In the genomic region with DNA sequence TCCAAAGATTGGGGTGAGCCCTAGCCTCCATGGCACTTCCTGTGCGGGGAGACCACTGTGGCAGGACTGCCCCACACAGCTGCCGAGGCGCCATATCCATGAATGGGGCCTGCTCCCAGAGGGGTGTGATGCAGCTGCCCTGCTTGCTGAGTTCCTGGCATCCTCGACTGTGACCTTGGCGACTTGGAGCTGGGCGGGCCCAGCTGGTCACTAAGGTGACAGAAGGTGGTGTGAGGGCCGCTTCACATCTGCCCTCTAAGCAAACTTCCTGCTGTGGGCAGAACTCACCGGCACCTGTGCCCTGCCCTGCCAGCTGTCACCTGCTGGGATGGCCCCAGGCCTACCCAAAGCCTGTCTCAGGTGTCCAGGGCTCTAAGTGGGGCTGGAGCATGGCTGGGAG, we compare ENCODE assay signal across 20 cellular contexts. TPM values are rescaled to one million over a fixed set of nuclear protein-coding genes. Genes with fewer than 3 reads are reported as not detected.
DNase-seq lines count a peak whose midpoint lies in the region; ATAC-seq, FAIRE-seq and TF ChIP-seq lines count a peak whose summit lies in the region.
"Had no signal": no experiment of that assay in that cellular context is flagged by ENCODE, and none has a peak within 500 bp of the region (broad histone marks: within the 10 kb centered on the region; RNA-seq: fewer than 3 reads in every experiment).

No MANE protein-coding gene starts in this region.

- H3K9ac ChIP-seq in HepG2 (ENCODE audit: insufficient read depth, low read depth, low read length), result no peak overlapping the region

- H3K79me2 ChIP-seq in PC-9 (ENCODE audit: low read depth) (no peaks in the 10 kb centered on the region), HepG2 (ENCODE audit: insufficient read depth, low read length) (no peaks in the 10 kb centered on the region)

- H2AFZ ChIP-seq in PC-9 (no peak overlapping the region), HepG2 (ENCODE audit: low read length) (no peak overlapping the region)

- H3K4me3 ChIP-seq in PC-9 (no peak overlapping the region), HepG2 (replicated peaks in 1 of 3; ENCODE audit: insufficient read depth in 1 of 3, low read depth in 2 of 3, low read length in 3 of 3) (no peak overlapping the region), thyroid gland (replicated peaks in 1 of 3) (no peak overlapping the region)
- H3K4me3 ChIP-seq: ascending aorta, smooth muscle cell had no signal

- no peaks in the 10 kb centered on the region for H3K9me2 ChIP-seq in PC-9 (ENCODE audit: insufficient read depth)

- intact Hi-C loops in PC-9 (cut with micrococcal nuclease; ENCODE audit: unreplicated experiment) (no loop called here), HepG2 (cut with micrococcal nuclease; ENCODE audit: unreplicated experiment) (no loop called here), thyroid gland (cut with DNase I) (no loop called here)

- H4K20me1 ChIP-seq in PC-9 (ENCODE audit: insufficient read depth), result no peaks in the 10 kb centered on the region
- H4K20me1 ChIP-seq in HepG2 (ENCODE audit: insufficient read depth, low read length), result no peaks in the 10 kb centered on the region

- in situ Hi-C loops in HepG2 (cut with HindIII; ENCODE audit: extremely low pct_ligation_motif_present, low pct_unique_long_range_greater_than_20kb), result no loop called here

- POLR2A ChIA-PET in PC-9 (lab: Charles Lee; ENCODE audit: unreplicated experiment), result no interaction called here
- POLR2A ChIA-PET in HepG2 (lab: Yijun Ruan, JAX), result no interaction called here

- TF ChIP-seq EP300 in HepG2 (IDR thresholded peaks at IDR 0.05; ENCODE audit: low read depth in 2 of 2, low read length in 2 of 2) (no peak), HepG2 (CRISPR knock-in tag; IDR thresholded peaks at IDR 0.05; ENCODE audit: borderline replicate concordance) (no peak)

- TF ChIP-seq CTCF in PC-9 (conservative IDR thresholded peaks at IDR 0.05) (no peak), HepG2 (CRISPR knock-in tag; IDR thresholded peaks at IDR 0.05) (no peak), thyroid gland (IDR thresholded peaks at IDR 0.05) (no peak)

- H3K4me1 ChIP-seq in PC-9 (replicated peaks; ENCODE audit: insufficient read depth), result peaks cover 30% of the 10 kb centered on the region
- peaks cover 6% of the 10 kb centered on the region; the same call in 1 of the 2 replicates for H3K4me1 ChIP-seq in HepG2 (ENCODE audit: insufficient read depth, low read length)
- no peaks in the 10 kb centered on the region for H3K4me1 ChIP-seq in thyroid gland
- H3K4me1 ChIP-seq: ascending aorta had no signal

- TF ChIP-seq RAD21 in HepG2 (CRISPR knock-in tag; IDR thresholded peaks at IDR 0.05), result no peak

- DNase-seq in DMS153 (lab: John Stamatoyannopoulos, UW) (peak; percentile 95), NCI-H1417 (lab: John Stamatoyannopoulos, UW) (peak in 2 of 3 experiments; percentile 85 to 94), PC-9 (peak; percentile 82 to 91), HepG2 (ENCODE audit: low spot score) (no peak), NCI-H526 treated with DMSO at 0.1 percent for 48 hours (lab: John Stamatoyannopoulos, UW) (no peak), thyroid gland (no peak), islet precursor cell (no peak)
- DNase-seq: activated effector memory CD4-positive, alpha-beta T cell treated with Interleukin-2 at 50 U/mL for 16 hours; CD8-positive, alpha-beta T cell; midbrain; stimulated activated naive CD8-positive, alpha-beta T cell treated with anti-CD3 and anti-CD28 coated beads, Interleukin-15, Interleukin-2, amounts not matched to agents 100 U/mL and 50 U/mL, for 24 hours; T-helper 2 cell had no signal

- FAIRE-seq in HepG2 (lab: Jason Lieb, UNC), result no peak
- FAIRE-seq: G401.6 had no signal

- peaks cover 16% of the 10 kb centered on the region; the same call in 1 of the 2 replicates for H3F3A ChIP-seq in PC-9 (ENCODE audit: insufficient read depth, low read depth)

- no peak overlapping the region for H3K27ac ChIP-seq in PC-9
- H3K27ac ChIP-seq in HepG2 (ENCODE audit: extremely low read length, insufficient read depth, low read length), result no peak overlapping the region
- H3K27ac ChIP-seq in thyroid gland, result no peak overlapping the region
- H3K27ac ChIP-seq: ascending aorta had no signal

- CTCF ChIA-PET in PC-9 (lab: Charles Lee), result interaction anchor here (0.6 to 2.6 kb wide), 3 partner anchors 44 to 1030 kb away, joined by 4 to 13 read pairs (median 6); no protein-coding TSS in a partner anchor
- CTCF ChIA-PET in HepG2 (lab: Yijun Ruan, JAX; ENCODE audit: low intra/inter-chr PET ratio, low total read pairs), result no interaction called here

- 13% methylated on average over 4 of the region's 8 CpGs for WGBS in HepG2 (ENCODE audit: low lambda C conversion rate)
- 91 to 92% methylated on average over 4 to 6 of the region's 8 CpGs for WGBS in thyroid gland, 2 donors

- TF ChIP-seq POLR2A in HepG2 (IDR thresholded peaks at IDR 0.05; ENCODE audit: insufficient read depth in 1 of 2, low read depth in 2 of 2, low read length in 2 of 2) (no peak), thyroid gland (IDR thresholded peaks at IDR 0.05) (no peak)

- ATAC-seq in HepG2 (no peak), HG03571 (IDR thresholded peaks at IDR 0.05; ENCODE audit: unreplicated experiment) (no peak)
- ATAC-seq: CD8-positive, alpha-beta T cell; stimulated activated naive CD8-positive, alpha-beta T cell treated with anti-CD3 and anti-CD28 coated beads, Interleukin-15, Interleukin-2, amounts not matched to agents 100 U/mL and 50 U/mL, for 24 hours had no signal

- H3K4me2 ChIP-seq in PC-9, result peak overlapping the region; percentile 11; the same call in 1 of the 2 replicates
- no peak overlapping the region for H3K4me2 ChIP-seq in HepG2 (ENCODE audit: low read depth, low read length)
- H3K4me2 ChIP-seq: smooth muscle cell had no signal

- H3K9me3 ChIP-seq in PC-9 (ENCODE audit: insufficient read depth, low read depth), result no peaks in the 10 kb centered on the region
- H3K9me3 ChIP-seq in HepG2 (ENCODE audit: low read length), result no peaks in the 10 kb centered on the region
- no peaks in the 10 kb centered on the region for H3K9me3 ChIP-seq in thyroid gland
- H3K9me3 ChIP-seq: ascending aorta had no signal

- H3K36me3 ChIP-seq in PC-9 (ENCODE audit: low read depth) (no peaks in the 10 kb centered on the region), HepG2 (replicated peaks in 1 of 2; ENCODE audit: control insufficient read depth in 1 of 2, insufficient read depth in 2 of 2, low read length in 2 of 2) (no peaks in the 10 kb centered on the region), thyroid gland (no peaks in the 10 kb centered on the region)
- H3K36me3 ChIP-seq: ascending aorta had no signal

- H3K27me3 ChIP-seq in PC-9 (ENCODE audit: insufficient read depth, low read depth) (no peaks in the 10 kb centered on the region), HepG2 (ENCODE audit: control insufficient read depth in 1 of 2, insufficient read depth in 2 of 2, low read length in 2 of 2) (peaks cover 2 to 27% of the 10 kb centered on the region in 2 experiments; a peak in 4 of 5 replicates), thyroid gland (no peaks in the 10 kb centered on the region)
- H3K27me3 ChIP-seq: ascending aorta had no signal

- BruUV-seq in PC-9 (replicated peaks; lab: Mats Ljungman, UMichigan), result no TSS peak
- BruUV-seq in HepG2 (replicated peaks; lab: Mats Ljungman, UMichigan), result no TSS peak

RNA-seq across cellular contexts. Expression of a gene that starts 9.0 kb away (rescaled TPM):
- total RNA-seq in PC-9 (2021), result 3.8 and 5.0 TPM in 2 replicates
- not detected in 2 replicates for total RNA-seq in HepG2 (2016; rRNA removed; fragmentation: Illumina TruSeq; extraction: Trizol)
- total RNA-seq in HepG2 (2016; cell fraction: cytosol; rRNA removed; fragmentation: Illumina TruSeq; extraction: Trizol; ENCODE audit: low read depth), result not detected in 2 replicates
- not detected in 2 replicates for total RNA-seq in HepG2 (2016; cell fraction: insoluble cytoplasmic fraction; rRNA removed; fragmentation: Illumina TruSeq; extraction: Trizol)
- not detected in 2 replicates for total RNA-seq in HepG2 (2016; cell fraction: membrane; rRNA removed; fragmentation: Illumina TruSeq; extraction: Trizol)
- not detected in 2 replicates for total RNA-seq in HepG2 (2016; cell fraction: nucleus; rRNA removed; fragmentation: Illumina TruSeq; extraction: Trizol)
- not detected in 2 replicates for polyA plus RNA-seq in HepG2 (2011; rRNA removed)
- 0.04 TPM in 1 of 2 replicates, not detected in the other for polyA plus RNA-seq in HepG2 (2011; cell fraction: cytosol; rRNA removed)
- polyA plus RNA-seq in HepG2 (2011; cell fraction: nucleus; rRNA removed), result not detected in 2 replicates
- polyA plus RNA-seq in HepG2 (2012), result not detected in 2 replicates
- not detected in 2 replicates for polyA plus RNA-seq in HepG2 (2016; cell fraction: cytosol; fragmentation: Illumina TruSeq; extraction: Trizol; ENCODE audit: low read depth)
- not detected in 2 replicates for polyA plus RNA-seq in HepG2 (2016; cell fraction: insoluble cytoplasmic fraction; fragmentation: Illumina TruSeq; extraction: Trizol; ENCODE audit: low read depth)
- not detected in 2 replicates for polyA plus RNA-seq in HepG2 (2016; cell fraction: membrane; fragmentation: Illumina TruSeq; extraction: Trizol; ENCODE audit: low read depth)
- polyA plus RNA-seq in HepG2 (2016; cell fraction: nucleus; fragmentation: Illumina TruSeq; extraction: Trizol; ENCODE audit: insufficient read depth, low read depth), result not detected in 2 replicates
- polyA minus RNA-seq in HepG2 (2011; rRNA and poly(A)+ RNA removed; ENCODE audit: low replicate concordance), result not detected in 2 replicates
- polyA minus RNA-seq in HepG2 (2011; cell fraction: cytosol; rRNA and poly(A)+ RNA removed), result not detected in 2 replicates
- polyA minus RNA-seq in HepG2 (2011; cell fraction: nucleus; rRNA and poly(A)+ RNA removed), result not detected in 2 replicates
- under 1 TPM in 1 of 4 donors, not detected in 3; 0.45 TPM for total RNA-seq in thyroid gland
- total RNA-seq: activated CD8-positive, alpha-beta memory T cell treated with anti-CD3 and anti-CD28 coated beads for 36 hours; ascending aorta; CD8-positive, alpha-beta T cell; glomerular endothelial cell; omental fat pad had no signal

RNA-seq across cellular contexts. Expression of a gene that starts 9.3 kb away (rescaled TPM):
- total RNA-seq in PC-9 (2021), result 0.09 TPM in 1 of 2 replicates, not detected in the other
- total RNA-seq in HepG2 (2016; rRNA removed; fragmentation: Illumina TruSeq; extraction: Trizol), result not detected in 2 replicates
- not detected in 2 replicates for total RNA-seq in HepG2 (2016; cell fraction: cytosol; rRNA removed; fragmentation: Illumina TruSeq; extraction: Trizol; ENCODE audit: low read depth)
- total RNA-seq in HepG2 (2016; cell fraction: insoluble cytoplasmic fraction; rRNA removed; fragmentation: Illumina TruSeq; extraction: Trizol), result not detected in 2 replicates
- total RNA-seq in HepG2 (2016; cell fraction: membrane; rRNA removed; fragmentation: Illumina TruSeq; extraction: Trizol), result not detected in 2 replicates
- total RNA-seq in HepG2 (2016; cell fraction: nucleus; rRNA removed; fragmentation: Illumina TruSeq; extraction: Trizol), result not detected in 2 replicates
- polyA plus RNA-seq in HepG2 (2011; rRNA removed), result 0.01 TPM in 1 of 2 replicates, not detected in the other
- polyA plus RNA-seq in HepG2 (2011; cell fraction: cytosol; rRNA removed), result 0.03 TPM in 1 of 2 replicates, not detected in the other
- not detected in 2 replicates for polyA plus RNA-seq in HepG2 (2011; cell fraction: nucleus; rRNA removed)
- polyA plus RNA-seq in HepG2 (2012), result not detected in 2 replicates
- not detected in 2 replicates for polyA plus RNA-seq in HepG2 (2016; cell fraction: cytosol; fragmentation: Illumina TruSeq; extraction: Trizol; ENCODE audit: low read depth)
- not detected in 2 replicates for polyA plus RNA-seq in HepG2 (2016; cell fraction: insoluble cytoplasmic fraction; fragmentation: Illumina TruSeq; extraction: Trizol; ENCODE audit: low read depth)
- polyA plus RNA-seq in HepG2 (2016; cell fraction: membrane; fragmentation: Illumina TruSeq; extraction: Trizol; ENCODE audit: low read depth), result not detected in 2 replicates
- polyA plus RNA-seq in HepG2 (2016; cell fraction: nucleus; fragmentation: Illumina TruSeq; extraction: Trizol; ENCODE audit: insufficient read depth, low read depth), result not detected in 2 replicates
- not detected in 2 replicates for polyA minus RNA-seq in HepG2 (2011; rRNA and poly(A)+ RNA removed; ENCODE audit: low replicate concordance)
- polyA minus RNA-seq in HepG2 (2011; cell fraction: cytosol; rRNA and poly(A)+ RNA removed), result not detected in 2 replicates
- not detected in 2 replicates for polyA minus RNA-seq in HepG2 (2011; cell fraction: nucleus; rRNA and poly(A)+ RNA removed)
- not detected for total RNA-seq in thyroid gland
- total RNA-seq: activated CD8-positive, alpha-beta memory T cell treated with anti-CD3 and anti-CD28 coated beads for 36 hours; ascending aorta; CD8-positive, alpha-beta T cell; glomerular endothelial cell; omental fat pad; smooth muscle cell had no signal
- polyA plus RNA-seq: esophagus, smooth muscle cell had no signal

RNA-seq across cellular contexts. Expression of a gene that starts 49.9 kb away (rescaled TPM):
- total RNA-seq in PC-9 (2021) (60.7 and 133 TPM in 2 replicates), HepG2 (2016; rRNA removed; fragmentation: Illumina TruSeq; extraction: Trizol) (31.2 and 80.5 TPM in 2 replicates), thyroid gland (not detected)
- total RNA-seq in HepG2 (2016; cell fraction: cytosol; rRNA removed; fragmentation: Illumina TruSeq; extraction: Trizol; ENCODE audit: low read depth), result 3.3 and 3.9 TPM in 2 replicates
- 27.3 and 85.1 TPM in 2 replicates for total RNA-seq in HepG2 (2016; cell fraction: insoluble cytoplasmic fraction; rRNA removed; fragmentation: Illumina TruSeq; extraction: Trizol)
- total RNA-seq in HepG2 (2016; cell fraction: membrane; rRNA removed; fragmentation: Illumina TruSeq; extraction: Trizol), result 12.6 and 13.1 TPM in 2 replicates
- total RNA-seq in HepG2 (2016; cell fraction: nucleus; rRNA removed; fragmentation: Illumina TruSeq; extraction: Trizol), result 73.8 and 95.4 TPM in 2 replicates
- 33.3 and 80.9 TPM in 2 replicates for polyA plus RNA-seq in HepG2 (2011; rRNA removed)
- polyA plus RNA-seq in HepG2 (2011; cell fraction: cytosol; rRNA removed), result 36.4 and 38.7 TPM in 2 replicates
- polyA plus RNA-seq in HepG2 (2011; cell fraction: nucleus; rRNA removed), result 62.0 and 98.2 TPM in 2 replicates
- polyA plus RNA-seq in HepG2 (2012), result 77.5 and 98.1 TPM in 2 replicates
- 3.3 and 3.7 TPM in 2 replicates for polyA plus RNA-seq in HepG2 (2016; cell fraction: cytosol; fragmentation: Illumina TruSeq; extraction: Trizol; ENCODE audit: low read depth)
- 24.9 and 30.2 TPM in 2 replicates for polyA plus RNA-seq in HepG2 (2016; cell fraction: insoluble cytoplasmic fraction; fragmentation: Illumina TruSeq; extraction: Trizol; ENCODE audit: low read depth)
- 6.3 and 7.0 TPM in 2 replicates for polyA plus RNA-seq in HepG2 (2016; cell fraction: membrane; fragmentation: Illumina TruSeq; extraction: Trizol; ENCODE audit: low read depth)
- 132 and 143 TPM in 2 replicates for polyA plus RNA-seq in HepG2 (2016; cell fraction: nucleus; fragmentation: Illumina TruSeq; extraction: Trizol; ENCODE audit: insufficient read depth, low read depth)
- 63.1 and 66.1 TPM in 2 replicates for polyA minus RNA-seq in HepG2 (2011; rRNA and poly(A)+ RNA removed; ENCODE audit: low replicate concordance)
- 26.8 and 38.6 TPM in 2 replicates for polyA minus RNA-seq in HepG2 (2011; cell fraction: cytosol; rRNA and poly(A)+ RNA removed)
- polyA minus RNA-seq in HepG2 (2011; cell fraction: nucleus; rRNA and poly(A)+ RNA removed), result 15.3 and 25.5 TPM in 2 replicates
- total RNA-seq: activated CD8-positive, alpha-beta memory T cell treated with anti-CD3 and anti-CD28 coated beads for 36 hours; ascending aorta; CD8-positive, alpha-beta T cell had no signal

Comparison
In these comparisons a context has a peak if more than half of its experiments do, and no peak if none do; other contexts are left out.
1. DNase-seq: peak in DMS153 (single experiment), NCI-H1417 (2 of 3) and PC-9 (2 of 2); none in HepG2 (single experiment), NCI-H526 treated with DMSO at 0.1 percent for 48 hours (single experiment), thyroid gland (0 of 2) and islet precursor cell (single experiment).
2. RNA of a gene that starts 49.9 kb away (total RNA-seq): 60.7 to 133 TPM in PC-9 and 3.3 to 95.4 TPM in HepG2; not detected in thyroid gland; every median in the first group is over 4 times any median in the second.